ENCODE assay signal across 1 cellular context in the genomic region with DNA sequence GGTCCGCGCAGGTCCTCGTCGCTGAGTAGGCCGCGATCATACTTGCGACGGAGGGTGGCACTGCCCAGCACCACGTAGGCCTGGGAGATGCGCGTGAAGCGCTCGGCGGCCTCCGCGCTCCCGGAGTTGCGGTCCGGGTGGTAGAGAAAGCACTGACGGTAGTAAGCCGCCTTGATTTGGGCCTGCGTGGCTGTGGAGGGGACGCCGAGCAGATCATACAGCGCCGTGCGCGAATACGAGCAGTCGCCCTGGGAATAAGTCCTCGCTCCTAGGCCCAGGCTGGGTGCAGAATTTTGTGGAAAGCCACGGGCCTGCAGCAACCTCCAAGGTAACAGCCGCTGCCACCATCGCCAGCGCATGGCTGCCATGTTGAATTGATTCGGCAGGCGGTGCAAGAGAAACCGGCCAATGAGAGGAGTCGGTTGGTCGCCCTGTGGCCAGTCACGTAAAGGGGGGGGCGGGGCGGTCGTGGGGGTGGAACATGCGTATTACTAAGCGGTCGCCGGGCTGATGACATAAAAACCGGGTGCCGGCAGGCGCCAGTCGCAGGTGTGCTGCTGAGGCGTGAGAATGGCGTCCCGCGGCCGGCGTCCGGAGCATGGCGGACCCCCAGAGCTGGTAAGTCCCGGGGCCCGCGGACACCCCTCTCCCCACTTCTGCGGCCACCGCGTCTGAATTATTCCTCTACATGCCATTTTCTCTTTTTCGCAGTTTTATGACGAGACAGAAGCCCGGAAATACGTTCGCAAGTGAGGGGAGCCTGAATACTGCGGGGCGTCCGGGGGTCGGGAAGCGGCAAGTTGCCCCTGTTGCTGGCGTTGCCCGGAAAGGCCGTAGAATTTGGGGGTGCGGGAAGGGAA.
TF ChIP-seq lines count a peak whose summit lies in the region.

A gene with protein sequence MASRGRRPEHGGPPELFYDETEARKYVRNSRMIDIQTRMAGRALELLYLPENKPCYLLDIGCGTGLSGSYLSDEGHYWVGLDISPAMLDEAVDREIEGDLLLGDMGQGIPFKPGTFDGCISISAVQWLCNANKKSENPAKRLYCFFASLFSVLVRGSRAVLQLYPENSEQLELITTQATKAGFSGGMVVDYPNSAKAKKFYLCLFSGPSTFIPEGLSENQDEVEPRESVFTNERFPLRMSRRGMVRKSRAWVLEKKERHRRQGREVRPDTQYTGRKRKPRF (plus strand): TSS at position 542 of the 860 bp plus-strand sequence. CDS start 29 bp downstream, at position 571.
A gene (minus strand): TSS at position 398 of the 860 bp plus-strand sequence. CDS start 30 bp downstream, at position 368.

TF ChIP-seq in HepG2, 621 proteins besides CTCF, POLR2A, EP300 and RAD21 (continued from another document and continues in another):
- TF ChIP-seq, protein P1, sequence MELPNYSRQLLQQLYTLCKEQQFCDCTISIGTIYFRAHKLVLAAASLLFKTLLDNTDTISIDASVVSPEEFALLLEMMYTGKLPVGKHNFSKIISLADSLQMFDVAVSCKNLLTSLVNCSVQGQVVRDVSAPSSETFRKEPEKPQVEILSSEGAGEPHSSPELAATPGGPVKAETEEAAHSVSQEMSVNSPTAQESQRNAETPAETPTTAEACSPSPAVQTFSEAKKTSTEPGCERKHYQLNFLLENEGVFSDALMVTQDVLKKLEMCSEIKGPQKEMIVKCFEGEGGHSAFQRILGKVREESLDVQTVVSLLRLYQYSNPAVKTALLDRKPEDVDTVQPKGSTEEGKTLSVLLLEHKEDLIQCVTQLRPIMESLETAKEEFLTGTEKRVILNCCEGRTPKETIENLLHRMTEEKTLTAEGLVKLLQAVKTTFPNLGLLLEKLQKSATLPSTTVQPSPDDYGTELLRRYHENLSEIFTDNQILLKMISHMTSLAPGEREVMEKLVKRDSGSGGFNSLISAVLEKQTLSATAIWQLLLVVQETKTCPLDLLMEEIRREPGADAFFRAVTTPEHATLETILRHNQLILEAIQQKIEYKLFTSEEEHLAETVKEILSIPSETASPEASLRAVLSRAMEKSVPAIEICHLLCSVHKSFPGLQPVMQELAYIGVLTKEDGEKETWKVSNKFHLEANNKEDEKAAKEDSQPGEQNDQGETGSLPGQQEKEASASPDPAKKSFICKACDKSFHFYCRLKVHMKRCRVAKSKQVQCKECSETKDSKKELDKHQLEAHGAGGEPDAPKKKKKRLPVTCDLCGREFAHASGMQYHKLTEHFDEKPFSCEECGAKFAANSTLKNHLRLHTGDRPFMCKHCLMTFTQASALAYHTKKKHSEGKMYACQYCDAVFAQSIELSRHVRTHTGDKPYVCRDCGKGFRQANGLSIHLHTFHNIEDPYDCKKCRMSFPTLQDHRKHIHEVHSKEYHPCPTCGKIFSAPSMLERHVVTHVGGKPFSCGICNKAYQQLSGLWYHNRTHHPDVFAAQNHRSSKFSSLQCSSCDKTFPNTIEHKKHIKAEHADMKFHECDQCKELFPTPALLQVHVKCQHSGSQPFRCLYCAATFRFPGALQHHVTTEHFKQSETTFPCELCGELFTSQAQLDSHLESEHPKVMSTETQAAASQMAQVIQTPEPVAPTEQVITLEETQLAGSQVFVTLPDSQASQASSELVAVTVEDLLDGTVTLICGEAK (IDR thresholded peaks at IDR 0.05) = no peak
- TF ChIP-seq, protein P1 (CRISPR knock-in tag; IDR thresholded peaks at IDR 0.05) = 0 out of 2 replicates have a peak, but pooled peaks have one; percentile 8
- TF ChIP-seq ZNF430 (CRISPR knock-in tag; IDR thresholded peaks at IDR 0.05) (peak; percentile 50; the same call in 1 of the 2 replicates), GZF1 (CRISPR knock-in tag; IDR thresholded peaks at IDR 0.05) (0 out of 2 replicates have a peak, but pooled peaks have one; percentile 15), TARDBP (CRISPR knock-in tag; IDR thresholded peaks at IDR 0.05) (0 out of 2 replicates have a peak, but pooled peaks have one; percentile 21), ZNF24 (IDR thresholded peaks at IDR 0.05) (no peak), CREB1 (IDR thresholded peaks at IDR 0.05) (peak; percentile 94), CREB1 (CRISPR knock-in tag; IDR thresholded peaks at IDR 0.05) (peak; percentile 98), ARNTL (CRISPR knock-in tag; IDR thresholded peaks at IDR 0.05) (no peak), ERF (CRISPR knock-in tag; IDR thresholded peaks at IDR 0.05) (peak; percentile 19; the same call in 1 of the 2 replicates), ZNF772 (CRISPR knock-in tag; IDR thresholded peaks at IDR 0.05) (peak; percentile 79; the same call in 1 of the 2 replicates), RFXANK (CRISPR knock-in tag; IDR thresholded peaks at IDR 0.05) (no peak), ZNF33A (CRISPR knock-in tag; IDR thresholded peaks at IDR 0.05; ENCODE audit: borderline replicate concordance) (no peak), ZNF230 (CRISPR knock-in tag; IDR thresholded peaks at IDR 0.05) (peak; percentile 51; the same call in 1 of the 2 replicates), FOXJ3 (CRISPR knock-in tag; IDR thresholded peaks at IDR 0.05; ENCODE audit: borderline replicate concordance) (0 out of 2 replicates have a peak, but pooled peaks have one; percentile 21), ZNF605 (CRISPR knock-in tag; IDR thresholded peaks at IDR 0.05) (no peak; the same call in 1 of the 2 replicates), IKZF1 (IDR thresholded peaks at IDR 0.05) (no peak), HHEX (CRISPR knock-in tag; IDR thresholded peaks at IDR 0.05) (0 out of 2 replicates have a peak, but pooled peaks have one; percentile 31), KAT8 (CRISPR knock-in tag; IDR thresholded peaks at IDR 0.05) (peak; percentile 95), SRF (IDR thresholded peaks at IDR 0.05; ENCODE audit: low read depth, low read length) (peak; percentile 73), KDM2A (CRISPR knock-in tag; IDR thresholded peaks at IDR 0.05; ENCODE audit: borderline replicate concordance, low read depth) (peak; percentile 66), SMAD9 (CRISPR knock-in tag; IDR thresholded peaks at IDR 0.05) (no peak), TBP (CRISPR knock-in tag; IDR thresholded peaks at IDR 0.05) (no peak), NFRKB (IDR thresholded peaks at IDR 0.05) (peak; percentile 57; the same call in 1 of the 2 replicates), ZSCAN22 (CRISPR knock-in tag; IDR thresholded peaks at IDR 0.05) (no peak), ZNF891 (CRISPR knock-in tag; IDR thresholded peaks at IDR 0.05) (peak; percentile 43; the same call in 1 of the 2 replicates), ZNF441 (CRISPR knock-in tag; IDR thresholded peaks at IDR 0.05; ENCODE audit: borderline replicate concordance) (peak; percentile 64), KMT2B (CRISPR knock-in tag; IDR thresholded peaks at IDR 0.05) (peak; percentile 75; the same call in 1 of the 2 replicates)
- TF ChIP-seq, protein P2, sequence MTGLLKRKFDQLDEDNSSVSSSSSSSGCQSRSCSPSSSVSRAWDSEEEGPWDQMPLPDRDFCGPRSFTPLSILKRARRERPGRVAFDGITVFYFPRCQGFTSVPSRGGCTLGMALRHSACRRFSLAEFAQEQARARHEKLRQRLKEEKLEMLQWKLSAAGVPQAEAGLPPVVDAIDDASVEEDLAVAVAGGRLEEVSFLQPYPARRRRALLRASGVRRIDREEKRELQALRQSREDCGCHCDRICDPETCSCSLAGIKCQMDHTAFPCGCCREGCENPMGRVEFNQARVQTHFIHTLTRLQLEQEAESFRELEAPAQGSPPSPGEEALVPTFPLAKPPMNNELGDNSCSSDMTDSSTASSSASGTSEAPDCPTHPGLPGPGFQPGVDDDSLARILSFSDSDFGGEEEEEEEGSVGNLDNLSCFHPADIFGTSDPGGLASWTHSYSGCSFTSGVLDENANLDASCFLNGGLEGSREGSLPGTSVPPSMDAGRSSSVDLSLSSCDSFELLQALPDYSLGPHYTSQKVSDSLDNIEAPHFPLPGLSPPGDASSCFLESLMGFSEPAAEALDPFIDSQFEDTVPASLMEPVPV (CRISPR knock-in tag; IDR thresholded peaks at IDR 0.05) = peak; percentile 60
- TF ChIP-seq, protein P3, sequence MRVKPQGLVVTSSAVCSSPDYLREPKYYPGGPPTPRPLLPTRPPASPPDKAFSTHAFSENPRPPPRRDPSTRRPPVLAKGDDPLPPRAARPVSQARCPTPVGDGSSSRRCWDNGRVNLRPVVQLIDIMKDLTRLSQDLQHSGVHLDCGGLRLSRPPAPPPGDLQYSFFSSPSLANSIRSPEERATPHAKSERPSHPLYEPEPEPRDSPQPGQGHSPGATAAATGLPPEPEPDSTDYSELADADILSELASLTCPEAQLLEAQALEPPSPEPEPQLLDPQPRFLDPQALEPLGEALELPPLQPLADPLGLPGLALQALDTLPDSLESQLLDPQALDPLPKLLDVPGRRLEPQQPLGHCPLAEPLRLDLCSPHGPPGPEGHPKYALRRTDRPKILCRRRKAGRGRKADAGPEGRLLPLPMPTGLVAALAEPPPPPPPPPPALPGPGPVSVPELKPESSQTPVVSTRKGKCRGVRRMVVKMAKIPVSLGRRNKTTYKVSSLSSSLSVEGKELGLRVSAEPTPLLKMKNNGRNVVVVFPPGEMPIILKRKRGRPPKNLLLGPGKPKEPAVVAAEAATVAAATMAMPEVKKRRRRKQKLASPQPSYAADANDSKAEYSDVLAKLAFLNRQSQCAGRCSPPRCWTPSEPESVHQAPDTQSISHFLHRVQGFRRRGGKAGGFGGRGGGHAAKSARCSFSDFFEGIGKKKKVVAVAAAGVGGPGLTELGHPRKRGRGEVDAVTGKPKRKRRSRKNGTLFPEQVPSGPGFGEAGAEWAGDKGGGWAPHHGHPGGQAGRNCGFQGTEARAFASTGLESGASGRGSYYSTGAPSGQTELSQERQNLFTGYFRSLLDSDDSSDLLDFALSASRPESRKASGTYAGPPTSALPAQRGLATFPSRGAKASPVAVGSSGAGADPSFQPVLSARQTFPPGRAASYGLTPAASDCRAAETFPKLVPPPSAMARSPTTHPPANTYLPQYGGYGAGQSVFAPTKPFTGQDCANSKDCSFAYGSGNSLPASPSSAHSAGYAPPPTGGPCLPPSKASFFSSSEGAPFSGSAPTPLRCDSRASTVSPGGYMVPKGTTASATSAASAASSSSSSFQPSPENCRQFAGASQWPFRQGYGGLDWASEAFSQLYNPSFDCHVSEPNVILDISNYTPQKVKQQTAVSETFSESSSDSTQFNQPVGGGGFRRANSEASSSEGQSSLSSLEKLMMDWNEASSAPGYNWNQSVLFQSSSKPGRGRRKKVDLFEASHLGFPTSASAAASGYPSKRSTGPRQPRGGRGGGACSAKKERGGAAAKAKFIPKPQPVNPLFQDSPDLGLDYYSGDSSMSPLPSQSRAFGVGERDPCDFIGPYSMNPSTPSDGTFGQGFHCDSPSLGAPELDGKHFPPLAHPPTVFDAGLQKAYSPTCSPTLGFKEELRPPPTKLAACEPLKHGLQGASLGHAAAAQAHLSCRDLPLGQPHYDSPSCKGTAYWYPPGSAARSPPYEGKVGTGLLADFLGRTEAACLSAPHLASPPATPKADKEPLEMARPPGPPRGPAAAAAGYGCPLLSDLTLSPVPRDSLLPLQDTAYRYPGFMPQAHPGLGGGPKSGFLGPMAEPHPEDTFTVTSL (CRISPR knock-in tag; IDR thresholded peaks at IDR 0.05; ENCODE audit: borderline replicate concordance) = 0 out of 2 replicates have a peak, but pooled peaks have one; percentile 22
- TF ChIP-seq, protein P4, sequence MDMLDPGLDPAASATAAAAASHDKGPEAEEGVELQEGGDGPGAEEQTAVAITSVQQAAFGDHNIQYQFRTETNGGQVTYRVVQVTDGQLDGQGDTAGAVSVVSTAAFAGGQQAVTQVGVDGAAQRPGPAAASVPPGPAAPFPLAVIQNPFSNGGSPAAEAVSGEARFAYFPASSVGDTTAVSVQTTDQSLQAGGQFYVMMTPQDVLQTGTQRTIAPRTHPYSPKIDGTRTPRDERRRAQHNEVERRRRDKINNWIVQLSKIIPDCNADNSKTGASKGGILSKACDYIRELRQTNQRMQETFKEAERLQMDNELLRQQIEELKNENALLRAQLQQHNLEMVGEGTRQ (IDR thresholded peaks at IDR 0.05; ENCODE audit: low read depth, low read length) = no peak
- TF ChIP-seq, protein P4 (CRISPR knock-in tag; IDR thresholded peaks at IDR 0.05; ENCODE audit: borderline replicate concordance) = no peak
